In the genomic region with DNA sequence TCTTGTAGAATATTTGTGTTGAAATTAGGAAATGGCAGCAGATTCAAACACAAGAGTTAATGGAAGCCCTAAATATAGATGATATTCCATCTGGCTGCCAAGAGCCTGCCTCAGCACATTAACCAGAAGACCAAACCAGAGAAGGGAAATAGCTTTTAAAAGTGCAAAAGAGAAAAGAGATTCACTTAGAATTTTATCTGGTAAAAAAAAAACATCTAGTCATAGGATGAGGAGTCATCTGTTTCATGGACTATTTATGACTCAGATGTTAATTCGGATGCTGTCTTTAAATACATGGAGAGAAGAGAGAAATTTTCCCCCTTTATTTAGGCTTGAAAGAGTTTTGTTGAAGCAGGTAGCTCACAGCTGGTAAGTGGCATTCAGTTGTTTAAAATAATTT, we compare ENCODE assay signal across 12 cellular contexts.
DNase-seq lines count a peak whose midpoint lies in the region; ATAC-seq and TF ChIP-seq lines count a peak whose summit lies in the region.
"Had no signal": no experiment of that assay in that cellular context is flagged by ENCODE, and none has a peak within 500 bp of the region (broad histone marks: within the 10 kb centered on the region; RNA-seq: fewer than 3 reads in every experiment).

No MANE protein-coding gene starts in this region.

- peak; percentile 68 for DNase-seq in COLO829 (ENCODE audit: low spot score)
- peak in 1 of 7 donors; percentile 23 for DNase-seq in adrenal gland
- DNase-seq in foreskin fibroblast: peak; percentile 28 to 59
- no peak for DNase-seq in activated CD4-positive, alpha-beta T cell treated with anti-CD3 and anti-CD28 coated beads for 36 hours
- DNase-seq in stimulated activated effector memory CD8-positive, alpha-beta T cell treated with anti-CD3 and anti-CD28 coated beads, Interleukin-12 subunit alpha, Interleukin-12 subunit beta, amount 100 ng/mL, for 72 hours (ENCODE audit: low spot score in 2 of 2): no peak
- no peak for DNase-seq in CD4-positive, alpha-beta T cell
- DNase-seq: activated T-cell treated with anti-CD3 and anti-CD28 coated beads, Interleukin-2, amount 50 U/mL, for 48 hours; NCI-H1105 treated with DMSO at 0.1 percent for 48 hours had no signal

- H3K27me3 Mint-ChIP-seq in activated CD4-positive, alpha-beta T cell treated with anti-CD3 and anti-CD28 coated beads for 36 hours: no peaks in the 10 kb centered on the region
- no peaks in the 10 kb centered on the region for H3K27me3 Mint-ChIP-seq in CD4-positive, alpha-beta T cell
- H3K27me3 Mint-ChIP-seq: B cell had no signal

- H3K27ac ChIP-seq in adrenal gland (peak overlapping the region; percentile 28 to 83 (median 71)), rectal smooth muscle tissue (ENCODE audit: low read depth, low read length) (peak overlapping the region; percentile 79)
- H3K27ac ChIP-seq in CD4-positive, alpha-beta T cell (ENCODE audit: low read depth, low read length): no peak overlapping the region
- H3K27ac ChIP-seq: HL-60 had no signal

- H3K9me3 ChIP-seq in adrenal gland (replicated peaks in 1 of 3): no peaks in the 10 kb centered on the region
- H3K9me3 ChIP-seq in CD4-positive, alpha-beta T cell (ENCODE audit: control insufficient read depth, low read length): no peaks in the 10 kb centered on the region

- H3K4me3 ChIP-seq in adrenal gland (no peak overlapping the region), foreskin fibroblast (ENCODE audit: low read depth in 1 of 2, low read length in 2 of 2) (no peak overlapping the region), rectal smooth muscle tissue (ENCODE audit: low read length) (peak overlapping the region; percentile 3)

- H3K4me1 ChIP-seq in adrenal gland (replicated peaks in 1 of 2): peaks cover 37 to 42% of the 10 kb centered on the region in 2 donors
- H3K4me1 ChIP-seq in rectal smooth muscle tissue (ENCODE audit: control insufficient read depth, insufficient read depth, low read length): peaks cover 26% of the 10 kb centered on the region

- TF ChIP-seq POLR2A in adrenal gland (IDR thresholded peaks at IDR 0.05): no peak

- intact Hi-C loops in adrenal gland (cut with DNase I): no loop called here
- intact Hi-C loops in activated CD4-positive, alpha-beta T cell treated with anti-CD3 and anti-CD28 coated beads for 36 hours (cut with DNase I, micrococcal nuclease): no loop called here
- intact Hi-C loops in CD4-positive, alpha-beta T cell (cut with DNase I, micrococcal nuclease): no loop called here

- H3K36me3 ChIP-seq in adrenal gland (replicated peaks in 1 of 2): no peaks in the 10 kb centered on the region
- no peaks in the 10 kb centered on the region for H3K36me3 ChIP-seq in rectal smooth muscle tissue (ENCODE audit: control insufficient read depth, insufficient read depth, low read length)

- no peak overlapping the region for H3K27ac Mint-ChIP-seq in activated CD4-positive, alpha-beta T cell treated with anti-CD3 and anti-CD28 coated beads for 36 hours
- H3K27ac Mint-ChIP-seq in stimulated activated effector memory CD8-positive, alpha-beta T cell treated with anti-CD3 and anti-CD28 coated beads, Interleukin-12 subunit alpha, Interleukin-12 subunit beta, amount 100 ng/mL, for 72 hours: no peak overlapping the region
- H3K27ac Mint-ChIP-seq in CD4-positive, alpha-beta T cell: no peak overlapping the region
- H3K27ac Mint-ChIP-seq: B cell had no signal

- no peaks in the 10 kb centered on the region for H3K36me3 Mint-ChIP-seq in activated CD4-positive, alpha-beta T cell treated with anti-CD3 and anti-CD28 coated beads for 36 hours (ENCODE audit: low read depth)
- H3K36me3 Mint-ChIP-seq in stimulated activated effector memory CD8-positive, alpha-beta T cell treated with anti-CD3 and anti-CD28 coated beads, Interleukin-12 subunit alpha, Interleukin-12 subunit beta, amount 100 ng/mL, for 72 hours: no peaks in the 10 kb centered on the region
- no peaks in the 10 kb centered on the region for H3K36me3 Mint-ChIP-seq in CD4-positive, alpha-beta T cell (ENCODE audit: low read depth)

- ATAC-seq in esophagus mucosa: no peak
- no peak for ATAC-seq in activated CD4-positive, alpha-beta T cell treated with anti-CD3 and anti-CD28 coated beads for 36 hours
- no peak for ATAC-seq in stimulated activated effector memory CD8-positive, alpha-beta T cell treated with anti-CD3 and anti-CD28 coated beads, Interleukin-12 subunit alpha, Interleukin-12 subunit beta, amount 100 ng/mL, for 72 hours
- ATAC-seq in CD4-positive, alpha-beta T cell (ENCODE audit: poor library complexity): no peak

- no peaks in the 10 kb centered on the region for H3K4me1 Mint-ChIP-seq in activated CD4-positive, alpha-beta T cell treated with anti-CD3 and anti-CD28 coated beads for 36 hours
- no peaks in the 10 kb centered on the region for H3K4me1 Mint-ChIP-seq in stimulated activated effector memory CD8-positive, alpha-beta T cell treated with anti-CD3 and anti-CD28 coated beads, Interleukin-12 subunit alpha, Interleukin-12 subunit beta, amount 100 ng/mL, for 72 hours
- H3K4me1 Mint-ChIP-seq in CD4-positive, alpha-beta T cell (ENCODE audit: low read depth): no peaks in the 10 kb centered on the region

- no peak overlapping the region for H3K9ac ChIP-seq in rectal smooth muscle tissue (ENCODE audit: low read length)

- TF ChIP-seq CTCF in adrenal gland (IDR thresholded peaks at IDR 0.05): no peak
- TF ChIP-seq CTCF in foreskin fibroblast (IDR thresholded peaks at IDR 0.05; ENCODE audit: low read depth, low read length): no peak
- TF ChIP-seq CTCF in CD4-positive, alpha-beta T cell (IDR thresholded peaks at IDR 0.05): no peak

- POLR2A ChIA-PET in activated CD4-positive, alpha-beta T cell treated with anti-CD3 and anti-CD28 coated beads for 36 hours (lab: Charles Lee): interaction anchor here (0.6 kb wide), 1 partner anchor 126 kb away, joined by 4 read pairs; no protein-coding TSS in a partner anchor
- POLR2A ChIA-PET in CD4-positive, alpha-beta T cell (lab: Charles Lee): no interaction called here

- CTCF ChIA-PET in activated CD4-positive, alpha-beta T cell treated with anti-CD3 and anti-CD28 coated beads for 36 hours (lab: Charles Lee): interaction anchor here (0.6 to 0.8 kb wide), 2 partner anchors 34 to 79 kb away, joined by 3 read pairs; no protein-coding TSS in a partner anchor
- CTCF ChIA-PET in CD4-positive, alpha-beta T cell (lab: Charles Lee): no interaction called here

- H3K9me3 Mint-ChIP-seq in activated CD4-positive, alpha-beta T cell treated with anti-CD3 and anti-CD28 coated beads for 36 hours (ENCODE audit: low read depth): no peaks in the 10 kb centered on the region
- no peaks in the 10 kb centered on the region for H3K9me3 Mint-ChIP-seq in stimulated activated effector memory CD8-positive, alpha-beta T cell treated with anti-CD3 and anti-CD28 coated beads, Interleukin-12 subunit alpha, Interleukin-12 subunit beta, amount 100 ng/mL, for 72 hours
- H3K9me3 Mint-ChIP-seq in CD4-positive, alpha-beta T cell: no peaks in the 10 kb centered on the region

- no peak overlapping the region for H3K4me3 Mint-ChIP-seq in activated CD4-positive, alpha-beta T cell treated with anti-CD3 and anti-CD28 coated beads for 36 hours
- no peak overlapping the region for H3K4me3 Mint-ChIP-seq in stimulated activated effector memory CD8-positive, alpha-beta T cell treated with anti-CD3 and anti-CD28 coated beads, Interleukin-12 subunit alpha, Interleukin-12 subunit beta, amount 100 ng/mL, for 72 hours
- no peak overlapping the region for H3K4me3 Mint-ChIP-seq in CD4-positive, alpha-beta T cell
- H3K4me3 Mint-ChIP-seq: B cell had no signal

- WGBS in adrenal gland, 4 donors: 12 to 19% (median 18%) methylated on average over 1 of the region's 1 CpG

- H3K27me3 ChIP-seq in adrenal gland (no peaks in the 10 kb centered on the region), rectal smooth muscle tissue (ENCODE audit: control insufficient read depth, insufficient read depth, low read length) (peaks cover 2% of the 10 kb centered on the region)
- H3K27me3 ChIP-seq in CD4-positive, alpha-beta T cell (ENCODE audit: control insufficient read depth, insufficient read depth, low read length): no peaks in the 10 kb centered on the region

Comparison
In these comparisons a context has a peak if more than half of its experiments do, and no peak if none do; other contexts are left out.
1. DNase-seq: peak in COLO829 (single experiment) and foreskin fibroblast (2 of 2); none in activated CD4-positive, alpha-beta T cell treated with anti-CD3 and anti-CD28 coated beads for 36 hours (single experiment), stimulated activated effector memory CD8-positive, alpha-beta T cell treated with anti-CD3 and anti-CD28 coated beads, Interleukin-12 subunit alpha, Interleukin-12 subunit beta, amount 100 ng/mL, for 72 hours (0 of 2) and CD4-positive, alpha-beta T cell (0 of 10).